22 cellular contexts compared by ENCODE assay signal in genomic region chr6:6966127-6966526, GRCh38.
"Had no signal": no experiment of that assay in that cellular context is flagged by ENCODE, and none has a peak within 500 bp of the region (broad histone marks: within the 10 kb centered on the region; RNA-seq: fewer than 3 reads in every experiment).

No MANE protein-coding gene starts in this region.

- H3K27ac ChIP-seq: ascending aorta, body of pancreas, cardiac muscle cell, KMS-11 had no signal

- H3K4me1 ChIP-seq: ascending aorta had no signal

- H3K9ac ChIP-seq: KMS-11 had no signal

- DNase-seq: activated B cell treated with CpG ODN at 0.5 μM for 24 hours; activated CD4-positive, alpha-beta T cell treated with anti-CD3 and anti-CD28 coated beads for 1 hour; activated CD4-positive, alpha-beta T cell treated with anti-CD3 and anti-CD28 coated beads, Interleukin-2, amount 10 ng/mL, durations not matched to agents 24 days and 14 days; activated CD4-positive, alpha-beta T cell treated with anti-CD3 and anti-CD28 coated beads, Interleukin-2, amount 50 U/mL, for 48 hours; activated CD8-positive, alpha-beta memory T cell treated with anti-CD3 and anti-CD28 coated beads, Interleukin-2, amount 10 ng/mL, durations not matched to agents 7 days and 5 days; activated effector memory CD4-positive, alpha-beta T cell treated with Interleukin-2 at 50 U/mL for 16 hours; activated naive CD4-positive, alpha-beta T cell; activated T-cell treated with anti-CD3 and anti-CD28 coated beads, Interleukin-2, amount 50 U/mL, for 24 hours; NCI-H1092; NCI-H1417; NCI-H1694; NCI-H2029; NCI-H2107; NCI-H2171 treated with DMSO at 0.1 percent for 48 hours; NCI-H510A treated with DMSO at 0.1 percent for 48 hours; SHP77 treated with DMSO at 0.1 percent for 48 hours; T-helper 17 cell; T-helper 9 cell had no signal

- H3K27me3 ChIP-seq: ascending aorta, body of pancreas, cardiac muscle cell had no signal

- H3K4me2 ChIP-seq: KMS-11 had no signal

- ATAC-seq: activated CD8-positive, alpha-beta memory T cell treated with anti-CD3 and anti-CD28 coated beads, Interleukin-2, amount 10 ng/mL, durations not matched to agents 7 days and 5 days; body of pancreas; T-helper 17 cell had no signal

- H3K36me3 ChIP-seq: ascending aorta, cardiac muscle cell had no signal

- H3K4me3 ChIP-seq: ascending aorta, body of pancreas, cardiac muscle cell had no signal

- H3K9me3 ChIP-seq: ascending aorta, body of pancreas had no signal
